ENCODE assay signal across 24 cellular contexts in the genomic region with DNA sequence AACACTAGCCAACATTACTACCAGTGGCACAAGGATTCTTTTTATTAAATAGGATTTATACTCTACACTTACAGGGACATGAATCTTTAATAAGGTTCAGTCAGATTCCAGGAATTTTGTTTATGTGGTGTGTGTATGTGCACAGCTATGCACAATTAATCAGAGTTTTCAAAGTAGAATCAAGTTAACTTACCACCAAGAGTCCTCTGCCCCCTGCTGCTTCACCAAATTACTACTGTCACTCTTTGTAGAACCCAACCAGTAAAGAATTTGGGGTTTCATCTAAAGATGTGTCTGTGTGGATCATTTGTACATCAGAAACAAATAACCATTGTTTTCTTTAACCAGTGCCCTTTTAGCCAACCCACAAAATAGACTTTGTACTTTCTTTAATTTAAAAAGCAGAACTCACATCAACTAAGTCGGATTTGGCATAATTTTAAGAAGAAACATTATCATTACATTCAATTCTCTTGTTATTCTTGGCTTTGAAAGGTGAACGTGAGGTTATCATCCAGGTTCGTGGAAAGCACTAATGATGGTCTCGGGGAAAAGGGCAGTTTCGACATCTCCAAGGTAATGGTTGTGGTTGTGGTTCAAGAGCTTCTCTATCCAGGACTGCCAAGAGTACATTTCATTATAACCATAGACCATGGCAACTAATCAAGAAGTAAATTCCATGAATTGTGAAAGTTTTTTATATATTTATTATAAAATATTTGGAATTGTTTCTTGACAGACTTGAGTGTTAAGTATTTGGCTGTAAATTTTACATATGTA.
A peak's percentile ranks its signal among the peaks of the same experiment; 100 is the strongest.
DNase-seq lines count a peak whose midpoint lies in the region; ATAC-seq, FAIRE-seq and TF ChIP-seq lines count a peak whose summit lies in the region.
"Had no signal": no experiment of that assay in that cellular context is flagged by ENCODE, and none has a peak within 500 bp of the region (broad histone marks: within the 10 kb centered on the region; RNA-seq: fewer than 3 reads in every experiment).

No MANE protein-coding gene starts in this region.

- TF ChIP-seq CTCF in astrocyte (IDR thresholded peaks at IDR 0.05; ENCODE audit: insufficient read depth, low read depth, low read length) (peak; percentile 21), foreskin keratinocyte (conservative IDR thresholded peaks at IDR 0.05) (peak; percentile 29), type B pancreatic cell (conservative IDR thresholded peaks at IDR 0.05) (peak; percentile 39)

- peak; percentile 5 for DNase-seq in DMS53 (lab: John Stamatoyannopoulos, UW)
- no peak for DNase-seq in DMS53 treated with DMSO at 0.1 percent for 48 hours (lab: John Stamatoyannopoulos, UW; ENCODE audit: unreplicated experiment)
- peak; percentile 90 for DNase-seq in astrocyte (ENCODE audit: low read depth)
- DNase-seq in foreskin keratinocyte, result no peak
- DNase-seq in type B pancreatic cell (ENCODE audit: extremely low spot score, unreplicated experiment), result no peak
- no peak for DNase-seq in activated gamma-delta T cell (lab: John Stamatoyannopoulos, UW)
- no peak for DNase-seq in SW 1271 (lab: John Stamatoyannopoulos, UW)
- DNase-seq: activated CD4-positive, alpha-beta T cell treated with anti-CD3 and anti-CD28 coated beads, Interleukin-2, amount 50 U/mL, for 4 hours; activated T-cell treated with anti-CD3 and anti-CD28 coated beads, Interleukin-2, amount 50 U/mL, for 1 hour; caudate nucleus; CD4-positive, alpha-beta T cell; effector CD4-positive, alpha-beta T cell; gastrocnemius medialis; NCI-H1694; NCI-H510A; stimulated activated naive B cell treated with anti-CD40 and anti-IgM and Interleukin-4, amounts not matched to agents 10 μg/mL and 1 μg/mL and 100 μg/mL, for 72 hours; upper lobe of left lung had no signal

- H3K79me2 ChIP-seq in astrocyte (ENCODE audit: insufficient read depth, low read length), result no peaks in the 10 kb centered on the region

- H3K27ac ChIP-seq in astrocyte (ENCODE audit: low read depth, low read length) (no peak overlapping the region), foreskin keratinocyte (no peak overlapping the region)
- H3K27ac ChIP-seq: gastrocnemius medialis, prostate gland, SJSA1, upper lobe of left lung had no signal

- peak; percentile 20 for FAIRE-seq in astrocyte (lab: Jason Lieb, UNC)
- FAIRE-seq: A204.1, GM12891, H1 had no signal

- H3K27ac Mint-ChIP-seq in astrocyte (ENCODE audit: unreplicated experiment), result no peak overlapping the region
- no peak overlapping the region for H3K27ac Mint-ChIP-seq in type B pancreatic cell
- H3K27ac Mint-ChIP-seq: activated naive CD8-positive, alpha-beta T cell; CD4-positive, alpha-beta T cell; stimulated activated naive B cell treated with anti-CD40 and anti-IgM and Interleukin-4, amounts not matched to agents 10 μg/mL and 1 μg/mL and 100 μg/mL, for 72 hours had no signal

- H3K9me3 ChIP-seq in astrocyte (ENCODE audit: insufficient read depth, low read depth, low read length), result no peaks in the 10 kb centered on the region
- H3K9me3 ChIP-seq: gastrocnemius medialis, prostate gland, SJSA1, upper lobe of left lung had no signal

- no peaks in the 10 kb centered on the region for H3K36me3 Mint-ChIP-seq in astrocyte (ENCODE audit: low read depth, unreplicated experiment)
- H3K36me3 Mint-ChIP-seq in type B pancreatic cell, result no peaks in the 10 kb centered on the region
- H3K36me3 Mint-ChIP-seq: activated naive CD8-positive, alpha-beta T cell; stimulated activated naive B cell treated with anti-CD40 and anti-IgM and Interleukin-4, amounts not matched to agents 10 μg/mL and 1 μg/mL and 100 μg/mL, for 72 hours had no signal

- H3K4me3 Mint-ChIP-seq in astrocyte (ENCODE audit: unreplicated experiment), result no peak overlapping the region
- H3K4me3 Mint-ChIP-seq in type B pancreatic cell, result no peak overlapping the region
- H3K4me3 Mint-ChIP-seq: activated naive CD8-positive, alpha-beta T cell; CD4-positive, alpha-beta T cell; stimulated activated naive B cell treated with anti-CD40 and anti-IgM and Interleukin-4, amounts not matched to agents 10 μg/mL and 1 μg/mL and 100 μg/mL, for 72 hours had no signal

- H4K20me1 ChIP-seq in astrocyte (ENCODE audit: insufficient read depth, low read length), result no peaks in the 10 kb centered on the region

- H3K4me2 ChIP-seq in astrocyte (ENCODE audit: low read length), result peak overlapping the region; percentile 3

- no peaks in the 10 kb centered on the region for H3K27me3 Mint-ChIP-seq in astrocyte (ENCODE audit: low read depth, unreplicated experiment)
- H3K27me3 Mint-ChIP-seq in type B pancreatic cell, result peaks cover 3% of the 10 kb centered on the region
- H3K27me3 Mint-ChIP-seq: CD4-positive, alpha-beta T cell had no signal

- ATAC-seq in foreskin keratinocyte, result no peak
- no peak for ATAC-seq in HG03039 (IDR thresholded peaks at IDR 0.05; ENCODE audit: unreplicated experiment)
- ATAC-seq: gastrocnemius medialis; stimulated activated naive B cell treated with anti-CD40 and anti-IgM and Interleukin-4, amounts not matched to agents 10 μg/mL and 1 μg/mL and 100 μg/mL, for 72 hours had no signal

- H3K27me3 ChIP-seq in astrocyte (ENCODE audit: insufficient read depth, low read length), result no peaks in the 10 kb centered on the region
- peaks cover 3% of the 10 kb centered on the region for H3K27me3 ChIP-seq in foreskin keratinocyte
- H3K27me3 ChIP-seq: gastrocnemius medialis, upper lobe of left lung had no signal

- no peak overlapping the region for H2AFZ ChIP-seq in astrocyte (ENCODE audit: low read depth, low read length)

- H3K4me1 ChIP-seq in astrocyte (ENCODE audit: insufficient read depth, low read length), result peaks cover 8% of the 10 kb centered on the region
- no peaks in the 10 kb centered on the region for H3K4me1 ChIP-seq in foreskin keratinocyte
- H3K4me1 ChIP-seq: gastrocnemius medialis, prostate gland, SJSA1, upper lobe of left lung had no signal

- H3K4me1 Mint-ChIP-seq in astrocyte (ENCODE audit: low read depth, unreplicated experiment), result peaks cover 4% of the 10 kb centered on the region
- H3K4me1 Mint-ChIP-seq in type B pancreatic cell (ENCODE audit: unreplicated experiment), result peaks cover 29% of the 10 kb centered on the region

- no peak overlapping the region for H3K4me3 ChIP-seq in astrocyte (ENCODE audit: insufficient read depth, low read depth, low read length)
- H3K4me3 ChIP-seq: gastrocnemius medialis, prostate gland, SJSA1, upper lobe of left lung had no signal

- H3K9ac ChIP-seq in astrocyte (ENCODE audit: low read length), result no peak overlapping the region

- H3K9me3 Mint-ChIP-seq in astrocyte (ENCODE audit: unreplicated experiment) (no peaks in the 10 kb centered on the region), type B pancreatic cell (no peaks in the 10 kb centered on the region)

- no peaks in the 10 kb centered on the region for H3K36me3 ChIP-seq in astrocyte (ENCODE audit: insufficient read depth, low read length)
- H3K36me3 ChIP-seq: gastrocnemius medialis, prostate gland, SJSA1, upper lobe of left lung had no signal

Comparison
In these comparisons a context has a peak if more than half of its experiments do, and no peak if none do; other contexts are left out.
1. DNase-seq: peak in DMS53 (single experiment) and astrocyte (single experiment); none in DMS53 treated with DMSO at 0.1 percent for 48 hours (single experiment), foreskin keratinocyte (0 of 2), type B pancreatic cell (single experiment), activated gamma-delta T cell (single experiment) and SW 1271 (0 of 2).
2. Peak in every context shown above with its lines, with median percentiles within 50 percentile points of each other: CTCF ChIP-seq.